ENCODE assay signal across 1 cellular context in the genomic region with DNA sequence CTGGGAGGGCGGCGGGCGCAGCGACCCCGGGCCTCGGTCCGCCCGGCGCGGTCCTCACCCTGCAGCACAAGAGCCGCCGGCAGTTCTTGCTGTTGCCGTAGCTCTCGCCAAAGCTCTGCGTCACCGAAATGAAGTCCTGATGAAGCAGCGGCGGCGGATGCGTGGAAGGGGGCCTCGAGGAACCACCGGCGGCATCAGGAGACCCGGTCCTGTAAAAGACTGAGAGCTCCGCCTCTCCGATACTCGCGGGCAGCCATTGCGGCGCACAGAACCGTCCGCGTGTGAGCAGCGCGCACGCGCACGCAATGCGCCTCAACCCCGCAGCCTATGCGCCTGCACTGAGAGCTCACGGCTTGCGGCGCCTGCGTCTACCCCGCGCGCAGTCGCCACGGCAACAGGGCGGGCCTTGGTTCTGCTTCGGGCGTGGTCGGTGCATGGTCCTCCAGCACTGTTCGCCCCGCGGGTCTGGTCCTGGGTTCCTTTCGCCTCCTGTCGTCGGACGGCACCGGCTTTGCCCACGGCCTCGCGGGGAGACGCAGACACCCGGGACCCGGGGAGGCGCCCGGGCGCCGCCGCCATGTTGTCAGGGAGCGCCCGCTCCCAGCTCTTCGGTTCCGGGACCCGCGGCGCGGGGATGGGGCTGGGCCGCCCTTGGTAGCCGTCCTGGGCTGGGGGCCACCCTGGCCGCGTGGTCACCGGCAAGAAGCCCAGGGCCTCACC.
TF ChIP-seq lines count a peak whose summit lies in the region.

No MANE protein-coding gene starts in this region.

TF ChIP-seq in HepG2, 621 proteins besides CTCF, POLR2A, EP300 and RAD21 (continued from another document and continues in another):
- TF ChIP-seq TEF (CRISPR knock-in tag; IDR thresholded peaks at IDR 0.05) (no peak), ZNF646 (CRISPR knock-in tag; IDR thresholded peaks at IDR 0.05) (no peak), ZSCAN20 (CRISPR knock-in tag; IDR thresholded peaks at IDR 0.05; ENCODE audit: borderline replicate concordance) (peak; percentile 59), POLR2AphosphoS2 (IDR thresholded peaks at IDR 0.05; ENCODE audit: low read depth, low read length) (no peak), ONECUT2 (CRISPR knock-in tag; IDR thresholded peaks at IDR 0.05) (no peak), ZNF761 (CRISPR knock-in tag; conservative IDR thresholded peaks at IDR 0.05) (no peak; the same call in 1 of the 2 replicates), ZKSCAN1 (IDR thresholded peaks at IDR 0.05; ENCODE audit: low read length) (no peak), ZNF468 (CRISPR knock-in tag; IDR thresholded peaks at IDR 0.05) (no peak), ZNF564 (CRISPR knock-in tag; IDR thresholded peaks at IDR 0.05) (peak; percentile 100), MED8 (CRISPR knock-in tag; IDR thresholded peaks at IDR 0.05; ENCODE audit: insufficient replicate concordance) (no peak), CEBPZ (IDR thresholded peaks at IDR 0.05; ENCODE audit: low read length) (no peak), SMAD3 (CRISPR knock-in tag; IDR thresholded peaks at IDR 0.05) (peak; percentile 48; the same call in 1 of the 2 replicates), ZNF282 (IDR thresholded peaks at IDR 0.05; ENCODE audit: partially characterized antibody) (no peak), BRD4 (CRISPR knock-in tag; IDR thresholded peaks at IDR 0.05) (peak; percentile 80; the same call in 1 of the 2 replicates), KAT8 (CRISPR knock-in tag; IDR thresholded peaks at IDR 0.05) (peak; percentile 67), MED13 (CRISPR knock-in tag; IDR thresholded peaks at IDR 0.05) (peak; percentile 81; the same call in 1 of the 2 replicates), ZNF496 (CRISPR knock-in tag; IDR thresholded peaks at IDR 0.05; ENCODE audit: insufficient replicate concordance) (no peak), ZNF83 (CRISPR knock-in tag; IDR thresholded peaks at IDR 0.05; ENCODE audit: borderline replicate concordance) (no peak), ZNF556 (CRISPR knock-in tag; IDR thresholded peaks at IDR 0.05; ENCODE audit: borderline replicate concordance) (0 out of 2 replicates have a peak, but pooled peaks have one; percentile 12), SALL2 (CRISPR knock-in tag; IDR thresholded peaks at IDR 0.05) (0 out of 2 replicates have a peak, but pooled peaks have one; percentile 60), MYC (CRISPR knock-in tag; IDR thresholded peaks at IDR 0.05; ENCODE audit: borderline replicate concordance) (peak; percentile 85; the same call in 1 of the 2 replicates), ZNF674 (CRISPR knock-in tag; IDR thresholded peaks at IDR 0.05; ENCODE audit: low read depth) (no peak; the same call in 1 of the 2 replicates), ZNF614 (CRISPR knock-in tag; IDR thresholded peaks at IDR 0.05; ENCODE audit: borderline replicate concordance) (peak; percentile 61; the same call in 1 of the 2 replicates), RBFOX2 (IDR thresholded peaks at IDR 0.05; ENCODE audit: low read depth, low read length) (peak; percentile 95), CBFB (CRISPR knock-in tag; IDR thresholded peaks at IDR 0.05) (0 out of 2 replicates have a peak, but pooled peaks have one; percentile 10), ZNF878 (CRISPR knock-in tag; IDR thresholded peaks at IDR 0.05) (no peak), TFE3 (CRISPR knock-in tag; IDR thresholded peaks at IDR 0.05) (0 out of 2 replicates have a peak, but pooled peaks have one; percentile 36)
- TF ChIP-seq, protein P1, sequence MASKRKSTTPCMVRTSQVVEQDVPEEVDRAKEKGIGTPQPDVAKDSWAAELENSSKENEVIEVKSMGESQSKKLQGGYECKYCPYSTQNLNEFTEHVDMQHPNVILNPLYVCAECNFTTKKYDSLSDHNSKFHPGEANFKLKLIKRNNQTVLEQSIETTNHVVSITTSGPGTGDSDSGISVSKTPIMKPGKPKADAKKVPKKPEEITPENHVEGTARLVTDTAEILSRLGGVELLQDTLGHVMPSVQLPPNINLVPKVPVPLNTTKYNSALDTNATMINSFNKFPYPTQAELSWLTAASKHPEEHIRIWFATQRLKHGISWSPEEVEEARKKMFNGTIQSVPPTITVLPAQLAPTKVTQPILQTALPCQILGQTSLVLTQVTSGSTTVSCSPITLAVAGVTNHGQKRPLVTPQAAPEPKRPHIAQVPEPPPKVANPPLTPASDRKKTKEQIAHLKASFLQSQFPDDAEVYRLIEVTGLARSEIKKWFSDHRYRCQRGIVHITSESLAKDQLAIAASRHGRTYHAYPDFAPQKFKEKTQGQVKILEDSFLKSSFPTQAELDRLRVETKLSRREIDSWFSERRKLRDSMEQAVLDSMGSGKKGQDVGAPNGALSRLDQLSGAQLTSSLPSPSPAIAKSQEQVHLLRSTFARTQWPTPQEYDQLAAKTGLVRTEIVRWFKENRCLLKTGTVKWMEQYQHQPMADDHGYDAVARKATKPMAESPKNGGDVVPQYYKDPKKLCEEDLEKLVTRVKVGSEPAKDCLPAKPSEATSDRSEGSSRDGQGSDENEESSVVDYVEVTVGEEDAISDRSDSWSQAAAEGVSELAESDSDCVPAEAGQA (IDR thresholded peaks at IDR 0.05; ENCODE audit: low read depth) = peak; percentile 73; the same call in 1 of the 2 replicates
- TF ChIP-seq, protein P1 (CRISPR knock-in tag; IDR thresholded peaks at IDR 0.05; ENCODE audit: borderline replicate concordance) = peak; percentile 83; the same call in 1 of the 2 replicates
- TF ChIP-seq, protein P2, sequence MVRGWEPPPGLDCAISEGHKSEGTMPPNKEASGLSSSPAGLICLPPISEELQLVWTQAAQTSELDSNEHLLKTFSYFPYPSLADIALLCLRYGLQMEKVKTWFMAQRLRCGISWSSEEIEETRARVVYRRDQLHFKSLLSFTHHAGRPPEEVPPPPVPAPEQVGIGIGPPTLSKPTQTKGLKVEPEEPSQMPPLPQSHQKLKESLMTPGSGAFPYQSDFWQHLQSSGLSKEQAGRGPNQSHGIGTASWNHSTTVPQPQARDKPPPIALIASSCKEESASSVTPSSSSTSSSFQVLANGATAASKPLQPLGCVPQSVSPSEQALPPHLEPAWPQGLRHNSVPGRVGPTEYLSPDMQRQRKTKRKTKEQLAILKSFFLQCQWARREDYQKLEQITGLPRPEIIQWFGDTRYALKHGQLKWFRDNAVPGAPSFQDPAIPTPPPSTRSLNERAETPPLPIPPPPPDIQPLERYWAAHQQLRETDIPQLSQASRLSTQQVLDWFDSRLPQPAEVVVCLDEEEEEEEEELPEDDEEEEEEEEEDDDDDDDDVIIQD (CRISPR knock-in tag; IDR thresholded peaks at IDR 0.05; ENCODE audit: low read depth) = no peak
- TF ChIP-seq, protein P3, sequence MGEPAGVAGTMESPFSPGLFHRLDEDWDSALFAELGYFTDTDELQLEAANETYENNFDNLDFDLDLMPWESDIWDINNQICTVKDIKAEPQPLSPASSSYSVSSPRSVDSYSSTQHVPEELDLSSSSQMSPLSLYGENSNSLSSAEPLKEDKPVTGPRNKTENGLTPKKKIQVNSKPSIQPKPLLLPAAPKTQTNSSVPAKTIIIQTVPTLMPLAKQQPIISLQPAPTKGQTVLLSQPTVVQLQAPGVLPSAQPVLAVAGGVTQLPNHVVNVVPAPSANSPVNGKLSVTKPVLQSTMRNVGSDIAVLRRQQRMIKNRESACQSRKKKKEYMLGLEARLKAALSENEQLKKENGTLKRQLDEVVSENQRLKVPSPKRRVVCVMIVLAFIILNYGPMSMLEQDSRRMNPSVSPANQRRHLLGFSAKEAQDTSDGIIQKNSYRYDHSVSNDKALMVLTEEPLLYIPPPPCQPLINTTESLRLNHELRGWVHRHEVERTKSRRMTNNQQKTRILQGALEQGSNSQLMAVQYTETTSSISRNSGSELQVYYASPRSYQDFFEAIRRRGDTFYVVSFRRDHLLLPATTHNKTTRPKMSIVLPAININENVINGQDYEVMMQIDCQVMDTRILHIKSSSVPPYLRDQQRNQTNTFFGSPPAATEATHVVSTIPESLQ (CRISPR knock-in tag; conservative IDR thresholded peaks at IDR 0.05) = no peak
